ENCODE assay signal across 1 cellular context in genomic region chr12:104064031-104064841, GRCh38.
A peak's percentile ranks its signal among the peaks of the same experiment; 100 is the strongest.
TF ChIP-seq lines count a peak whose summit lies in the region.

Gene HCFC2, plus strand, starts transcription at chr12:104064531. Its CDS starts 30 bp downstream, at chr12:104064561.

TF ChIP-seq in HepG2, 621 proteins besides CTCF, POLR2A, EP300 and RAD21 (continued from another document and continues in another):
- no peak for TF ChIP-seq BCLAF1 (IDR thresholded peaks at IDR 0.05)
- TF ChIP-seq LCORL (IDR thresholded peaks at IDR 0.05) = no peak
- peak; percentile 25; the same call in 1 of the 2 replicates for TF ChIP-seq LCORL (CRISPR knock-in tag; IDR thresholded peaks at IDR 0.05)
- TF ChIP-seq ZKSCAN5 (CRISPR knock-in tag; IDR thresholded peaks at IDR 0.05) = no peak
- TF ChIP-seq ASH2L (IDR thresholded peaks at IDR 0.05; ENCODE audit: insufficient read length, low read depth, low read length) = peak; percentile 98
- peak; percentile 75 for TF ChIP-seq DMAP1 (CRISPR knock-in tag; IDR thresholded peaks at IDR 0.05)
- no peak for TF ChIP-seq RFX5 (IDR thresholded peaks at IDR 0.05; ENCODE audit: low read depth, low read length)
- peak; percentile 66 to 70; a peak in 3 of 4 replicates for TF ChIP-seq HMGXB4 (CRISPR knock-in tag; IDR thresholded peaks at IDR 0.05; ENCODE audit: borderline replicate concordance in 1 of 2, low read depth in 1 of 2)
- no peak for TF ChIP-seq HNF1A (IDR thresholded peaks at IDR 0.05; ENCODE audit: low read depth)
- TF ChIP-seq HNF1A (CRISPR knock-in tag; IDR thresholded peaks at IDR 0.05; ENCODE audit: borderline replicate concordance) = peak; percentile 31; the same call in 1 of the 2 replicates
- no peak for TF ChIP-seq ZNF512B (CRISPR knock-in tag; IDR thresholded peaks at IDR 0.05; ENCODE audit: borderline replicate concordance)
- no peak for TF ChIP-seq EHMT2 (IDR thresholded peaks at IDR 0.05; ENCODE audit: borderline replicate concordance, low read depth, low read length)
- no peak for TF ChIP-seq ZMYM2 (CRISPR knock-in tag; IDR thresholded peaks at IDR 0.05)
- TF ChIP-seq ZNF556 (CRISPR knock-in tag; IDR thresholded peaks at IDR 0.05; ENCODE audit: borderline replicate concordance) = peak; percentile 81
- TF ChIP-seq HMG20A (CRISPR knock-in tag; IDR thresholded peaks at IDR 0.05; ENCODE audit: borderline replicate concordance) = no peak
- TF ChIP-seq ZSCAN9 (CRISPR knock-in tag; IDR thresholded peaks at IDR 0.05; ENCODE audit: borderline replicate concordance) = 0 out of 2 replicates have a peak, but pooled peaks have one; percentile 16
- TF ChIP-seq PRDM10 (CRISPR knock-in tag; IDR thresholded peaks at IDR 0.05; ENCODE audit: low read depth) = no peak
- 0 out of 2 replicates have a peak, but pooled peaks have one; percentile 75 for TF ChIP-seq FOXO4 (CRISPR knock-in tag; conservative IDR thresholded peaks at IDR 0.05)
- TF ChIP-seq TRIM24 (CRISPR knock-in tag; IDR thresholded peaks at IDR 0.05) = no peak
- TF ChIP-seq SCMH1 (CRISPR knock-in tag; IDR thresholded peaks at IDR 0.05; ENCODE audit: borderline replicate concordance) = no peak
- TF ChIP-seq ZNF274 (CRISPR knock-in tag; IDR thresholded peaks at IDR 0.05) = no peak; the same call in 1 of the 2 replicates
- TF ChIP-seq DPF2 (CRISPR knock-in tag; IDR thresholded peaks at IDR 0.05; ENCODE audit: borderline replicate concordance, low read depth) = no peak
- TF ChIP-seq ZNF616 (CRISPR knock-in tag; IDR thresholded peaks at IDR 0.05; ENCODE audit: low read depth) = 0 out of 2 replicates have a peak, but pooled peaks have one; percentile 9
- TF ChIP-seq UBTF (CRISPR knock-in tag; IDR thresholded peaks at IDR 0.05) = peak; percentile 62
- TF ChIP-seq ZNF605 (CRISPR knock-in tag; IDR thresholded peaks at IDR 0.05) = 0 out of 2 replicates have a peak, but pooled peaks have one; percentile 6
- no peak for TF ChIP-seq ZFYVE20 (CRISPR knock-in tag; IDR thresholded peaks at IDR 0.05; ENCODE audit: borderline replicate concordance, low read depth)
- TF ChIP-seq ZNF615 (CRISPR knock-in tag; IDR thresholded peaks at IDR 0.05; ENCODE audit: borderline replicate concordance) = no peak
- no peak for TF ChIP-seq IRF1 (CRISPR knock-in tag; IDR thresholded peaks at IDR 0.05; ENCODE audit: low read depth)
- peak; percentile 82 for TF ChIP-seq THAP11 (CRISPR knock-in tag; IDR thresholded peaks at IDR 0.05)
- no peak for TF ChIP-seq ZNF772 (CRISPR knock-in tag; IDR thresholded peaks at IDR 0.05)
- 0 out of 2 replicates have a peak, but pooled peaks have one; percentile 39 for TF ChIP-seq ZBTB20 (CRISPR knock-in tag; IDR thresholded peaks at IDR 0.05; ENCODE audit: borderline replicate concordance, low read depth)
- TF ChIP-seq ZFP36L1 (CRISPR knock-in tag; IDR thresholded peaks at IDR 0.05) = no peak; the same call in 1 of the 2 replicates
- peak; percentile 56; the same call in 1 of the 2 replicates for TF ChIP-seq PHF21A (CRISPR knock-in tag; IDR thresholded peaks at IDR 0.05)
- TF ChIP-seq ZNF816 (CRISPR knock-in tag; IDR thresholded peaks at IDR 0.05; ENCODE audit: borderline replicate concordance) = 0 out of 2 replicates have a peak, but pooled peaks have one; percentile 62
- TF ChIP-seq SP1 (IDR thresholded peaks at IDR 0.05) = no peak
- TF ChIP-seq SP1 (CRISPR knock-in tag; IDR thresholded peaks at IDR 0.05) = peak; percentile 66
- TF ChIP-seq ZMAT5 (CRISPR knock-in tag; IDR thresholded peaks at IDR 0.05; ENCODE audit: borderline replicate concordance, low read depth) = no peak
- no peak for TF ChIP-seq MTF1 (CRISPR knock-in tag; IDR thresholded peaks at IDR 0.05)
